In the genomic region with DNA sequence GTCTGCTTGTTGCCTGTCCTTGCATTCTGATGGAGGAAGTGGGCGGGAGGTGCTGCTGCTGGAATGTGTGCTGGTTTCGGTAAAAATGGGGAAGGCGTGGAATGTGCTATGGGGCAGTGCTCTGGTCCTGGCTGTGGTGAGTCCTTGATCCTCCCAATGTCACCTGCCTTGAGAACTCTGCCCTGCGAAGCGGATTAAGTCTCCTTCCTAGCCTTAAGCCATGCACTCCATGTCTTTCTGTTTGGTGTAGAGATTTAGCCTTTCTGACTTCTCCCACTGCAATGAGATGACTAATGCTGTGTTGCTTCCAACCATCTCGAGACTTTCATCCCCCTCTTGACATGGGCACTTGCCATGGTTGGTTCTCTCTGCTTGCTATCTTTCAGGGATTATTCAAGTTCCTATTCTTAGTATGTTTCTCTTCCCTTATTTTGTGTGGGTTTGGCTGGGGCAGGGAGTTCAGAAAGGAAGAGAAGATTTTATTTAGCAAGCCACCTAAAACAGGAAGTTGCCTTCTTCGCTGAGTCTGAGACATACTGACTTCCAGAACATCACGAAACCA, we compare ENCODE assay signal across 11 cellular contexts.
DNase-seq lines count a peak whose midpoint lies in the region; ATAC-seq and TF ChIP-seq lines count a peak whose summit lies in the region.
"Had no signal": no experiment of that assay in that cellular context is flagged by ENCODE, and none has a peak within 500 bp of the region (broad histone marks: within the 10 kb centered on the region; RNA-seq: fewer than 3 reads in every experiment).

No MANE protein-coding gene starts in this region.

- H3K4me1 ChIP-seq in foreskin keratinocyte (peaks cover 56% of the 10 kb centered on the region), testis (no peaks in the 10 kb centered on the region)
- H3K4me1 ChIP-seq: psoas muscle had no signal

- H3K36me3 ChIP-seq in testis (ENCODE audit: low read depth, missing control alignments), result no peaks in the 10 kb centered on the region

- H3K27ac ChIP-seq in foreskin keratinocyte, result no peak overlapping the region
- no peak overlapping the region for H3K27ac ChIP-seq in testis
- H3K27ac ChIP-seq: psoas muscle had no signal

- H3K27me3 ChIP-seq in foreskin keratinocyte, result no peaks in the 10 kb centered on the region
- H3K27me3 ChIP-seq in testis, result no peaks in the 10 kb centered on the region

- H3K4me3 ChIP-seq in testis, result no peak overlapping the region
- H3K4me3 ChIP-seq: psoas muscle had no signal

- DNase-seq in GF-D8 (lab: John Stamatoyannopoulos, UW) (peak; percentile 43), SIG-M5 treated with dmso at 0.1 percent for 504 hours (lab: John Stamatoyannopoulos, UW; ENCODE audit: unreplicated experiment) (peak; percentile 75), foreskin keratinocyte (peak in 1 of 2 donors; percentile 75), occipital lobe (lab: John Stamatoyannopoulos, UW) (peak; percentile 57), G401 (ENCODE audit: low spot score) (no peak), testis (no peak), epidermal melanocyte (ENCODE audit: insufficient read length, low spot score) (no peak)
- DNase-seq in stimulated activated CD4-positive, alpha-beta T cell treated with anti-CD3 and anti-CD28 coated beads, Interleukin-2, amount 100 ng/mL, for 48 hours, result no peak
- DNase-seq: NCI-H2107; psoas muscle; stimulated activated CD8-positive, alpha-beta memory T cell treated with anti-CD3 and anti-CD28 coated beads, Interleukin-4, amount 100 ng/mL, for 48 hours had no signal

- no peaks in the 10 kb centered on the region for H3K9me3 ChIP-seq in testis
- H3K9me3 ChIP-seq: psoas muscle had no signal

- intact Hi-C loops in testis (cut with DNase I; ENCODE audit: low total_unique reads), result no loop called here

- TF ChIP-seq CTCF in foreskin keratinocyte (conservative IDR thresholded peaks at IDR 0.05) (no peak), testis (IDR thresholded peaks at IDR 0.05) (no peak)

- peak; percentile 45 for ATAC-seq in foreskin keratinocyte
- ATAC-seq: psoas muscle had no signal

- in situ Hi-C loops in G401 (cut with HindIII; ENCODE audit: low sequenced_read_pairs), result no loop called here

- 76 to 86% methylated on average over 8 of the region's 8 CpGs for WGBS in testis, 2 donors

- no peak for TF ChIP-seq POLR2A in testis (IDR thresholded peaks at IDR 0.05)

Comparison
In these comparisons a context has a peak if more than half of its experiments do, and no peak if none do; other contexts are left out.
1. DNase-seq: peak in GF-D8 (single experiment), SIG-M5 treated with dmso at 0.1 percent for 504 hours (single experiment) and occipital lobe (single experiment); none in G401 (single experiment), testis (single experiment), stimulated activated CD4-positive, alpha-beta T cell treated with anti-CD3 and anti-CD28 coated beads, Interleukin-2, amount 100 ng/mL, for 48 hours (0 of 2) and epidermal melanocyte (single experiment).